Comparison of ENCODE assay signal across 18 cellular contexts in the genomic region with DNA sequence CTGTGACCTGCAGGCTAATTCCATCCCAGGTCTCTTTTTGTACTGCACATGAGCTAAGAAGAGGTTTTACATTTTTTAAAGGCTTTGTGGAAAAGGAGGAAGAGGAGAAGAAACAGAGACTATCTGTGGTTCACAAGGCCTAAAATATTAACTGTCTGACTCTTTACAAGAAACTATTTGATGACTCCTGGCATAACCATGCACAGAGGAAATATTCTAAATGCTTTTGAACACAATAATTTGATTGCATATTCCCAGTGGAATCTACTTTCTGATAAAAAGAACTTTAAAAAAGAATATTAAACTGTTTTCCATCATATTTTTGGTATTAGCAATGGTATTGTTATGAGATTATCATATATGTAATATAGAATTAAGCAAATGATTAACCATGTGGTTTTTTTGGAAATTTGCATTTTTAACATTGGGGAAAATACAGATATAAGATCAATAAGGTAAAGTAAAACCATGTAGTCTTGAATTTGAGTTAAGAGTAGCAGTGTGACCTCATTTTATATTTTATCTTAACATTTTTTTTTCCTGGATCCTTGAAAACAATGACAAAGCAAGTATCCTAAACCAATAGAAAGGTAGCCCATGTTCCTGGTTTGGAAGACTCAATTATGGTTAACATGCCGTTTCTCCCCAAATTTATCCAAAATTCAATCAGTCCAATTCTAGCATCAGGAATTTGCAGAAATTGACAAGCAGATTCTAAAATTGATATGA.
DNase-seq lines count a peak whose midpoint lies in the region; TF ChIP-seq lines count a peak whose summit lies in the region.
"Had no signal": no experiment of that assay in that cellular context is flagged by ENCODE, and none has a peak within 500 bp of the region (broad histone marks: within the 10 kb centered on the region; RNA-seq: fewer than 3 reads in every experiment).

No MANE protein-coding gene starts in this region.

- no peak overlapping the region for H3K4me3 ChIP-seq in AG04450 (ENCODE audit: low read depth, low read length)
- no peak overlapping the region for H3K4me3 ChIP-seq in cardiac fibroblast (replicated peaks in 1 of 2; ENCODE audit: low read depth in 2 of 2, low read length in 2 of 2)
- H3K4me3 ChIP-seq: GM12878, ovary, upper lobe of left lung had no signal

- DNase-seq in AG04450 (ENCODE audit: low read depth, low spot score) (no peak), HS-27A (ENCODE audit: low read depth) (peak; percentile 71), cardiac fibroblast (ENCODE audit: low read depth in 2 of 2) (peak; percentile 76 to 93), kidney tubule cell (ENCODE audit: low spot score) (peak; percentile 94), pons (ENCODE audit: low spot score) (no peak), SW480 (ENCODE audit: low spot score) (no peak), HCEC 1CT (no peak), caudate nucleus (lab: John Stamatoyannopoulos, UW) (no peak)
- DNase-seq: activated CD4-positive, alpha-beta T cell treated with anti-CD3 and anti-CD28 coated beads for 48 hours; activated effector memory CD4-positive, alpha-beta T cell treated with Interleukin-2 at 50 U/mL for 16 hours; Kasumi-1; left ventricle myocardium superior; NCI-H2171; ovary; stimulated activated CD4-positive, alpha-beta T cell treated with anti-CD3 and anti-CD28 coated beads, Interleukin-1b, Interleukin-23, amount 100 ng/mL, for 48 hours; stimulated activated naive CD8-positive, alpha-beta T cell treated with anti-CD3 and anti-CD28 coated beads, Interleukin-15, amount 100 ng/mL, for 72 hours; upper lobe of left lung had no signal

- CTCF ChIA-PET in AG04450 (lab: Charles Lee) = no interaction called here

- H3K27ac ChIP-seq in AG04450 (ENCODE audit: low read depth, low read length) = peak overlapping the region; percentile 77
- H3K27ac ChIP-seq in caudate nucleus (ENCODE audit: low read depth, low read length) = no peak overlapping the region
- H3K27ac ChIP-seq: ovary, upper lobe of left lung had no signal

- H3K27me3 ChIP-seq in AG04450 (ENCODE audit: control insufficient read depth, insufficient read depth, low read length) = no peaks in the 10 kb centered on the region
- H3K27me3 ChIP-seq: ovary, upper lobe of left lung had no signal

- POLR2A ChIA-PET in AG04450 (lab: Yijun Ruan, JAX) = no interaction called here

- H3K9me3 ChIP-seq in AG04450 (ENCODE audit: control insufficient read depth, insufficient read depth, low read length) = no peaks in the 10 kb centered on the region; the same call in 1 of the 2 replicates
- H3K9me3 ChIP-seq: ovary, upper lobe of left lung had no signal

- no peak for TF ChIP-seq CTCF in AG04450 (IDR thresholded peaks at IDR 0.05; ENCODE audit: low read depth, low read length)
- TF ChIP-seq CTCF in cardiac fibroblast (IDR thresholded peaks at IDR 0.05; ENCODE audit: low read depth, low read length) = no peak

Comparison
In these comparisons a context has a peak if more than half of its experiments do, and no peak if none do; other contexts are left out.
1. DNase-seq: peak in HS-27A (single experiment), cardiac fibroblast (2 of 2) and kidney tubule cell (single experiment); none in AG04450 (single experiment), pons (single experiment), SW480 (single experiment), HCEC 1CT (single experiment) and caudate nucleus (0 of 61).